ENCODE assay signal across 20 cellular contexts in genomic region chr15:37038036-37038715, GRCh38.
DNase-seq lines count a peak whose midpoint lies in the region; ATAC-seq, FAIRE-seq and TF ChIP-seq lines count a peak whose summit lies in the region.
"Had no signal": no experiment of that assay in that cellular context is flagged by ENCODE, and none has a peak within 500 bp of the region (broad histone marks: within the 10 kb centered on the region; RNA-seq: fewer than 3 reads in every experiment).

No MANE protein-coding gene starts in this region.

- H3K4me1 Mint-ChIP-seq in brain (peaks cover 81% of the 10 kb centered on the region), osteocyte (ENCODE audit: unreplicated experiment) (peaks cover 39% of the 10 kb centered on the region)
- H3K4me1 Mint-ChIP-seq: activated naive CD4-positive, alpha-beta T cell treated with anti-CD3 and anti-CD28 coated beads, Interleukin-2, amount 50 U/mL, for 24 hours; stimulated activated effector memory CD8-positive, alpha-beta T cell treated with anti-CD3 and anti-CD28 coated beads, Interleukin-12 subunit alpha, Interleukin-12 subunit beta, amount 100 ng/mL, for 72 hours had no signal

- peak; percentile 10 for DNase-seq in NCI-H510A treated with DMSO at 0.1 percent for 48 hours (lab: John Stamatoyannopoulos, UW)
- DNase-seq in NCI-H510A (lab: John Stamatoyannopoulos, UW): no peak
- DNase-seq in NCI-H345 (lab: John Stamatoyannopoulos, UW): peak; percentile 12
- DNase-seq in osteocyte (ENCODE audit: extremely low spot score, unreplicated experiment): no peak
- DNase-seq in left lobe of liver (ENCODE audit: low spot score): no peak
- no peak for DNase-seq in HTR-8/SVneo (ENCODE audit: insufficient read length, low spot score)
- DNase-seq in NK-92 treated with Interleukin-12 subunit alpha and Interleukin-12 subunit beta, amount 100 ng/mL, for 24 hours (lab: John Stamatoyannopoulos, UW): no peak
- DNase-seq: activated CD4-positive, alpha-beta T cell treated with anti-CD3 and anti-CD28 coated beads, Interleukin-2, amount 50 U/mL, for 1 hour; anterior cingulate cortex; CD4-positive, alpha-beta T cell; dermis blood vessel endothelial cell; DMS153; GDM1; mammary epithelial cell; NCI-H1436 treated with DMSO at 0.1 percent for 48 hours had no signal

- no peaks in the 10 kb centered on the region for H3K9me3 Mint-ChIP-seq in brain
- no peaks in the 10 kb centered on the region for H3K9me3 Mint-ChIP-seq in osteocyte (ENCODE audit: unreplicated experiment)
- H3K9me3 Mint-ChIP-seq: activated naive CD4-positive, alpha-beta T cell treated with anti-CD3 and anti-CD28 coated beads, Interleukin-2, amount 50 U/mL, for 24 hours; activated T-helper 1 cell treated with anti-CD3 and anti-CD28 coated beads, Interleukin-12 subunit alpha, Interleukin-12 subunit beta, Interleukin-2, Interleukin-4 antibody, amounts not matched to agents 30 ng/mL and 10 ng/mL and 1 ng/mL, durations not matched to agents 14 hours and 24 hours and 36 hours; CD4-positive, alpha-beta T cell; stimulated activated effector memory CD8-positive, alpha-beta T cell treated with anti-CD3 and anti-CD28 coated beads, Interleukin-12 subunit alpha, Interleukin-12 subunit beta, amount 100 ng/mL, for 72 hours had no signal

- H3K27ac Mint-ChIP-seq in brain (peak overlapping the region; percentile 30 to 95 (median 86)), osteocyte (ENCODE audit: unreplicated experiment) (peak overlapping the region; percentile 70)
- H3K27ac Mint-ChIP-seq: activated naive CD4-positive, alpha-beta T cell treated with anti-CD3 and anti-CD28 coated beads, Interleukin-2, amount 50 U/mL, for 24 hours; activated T-helper 1 cell treated with anti-CD3 and anti-CD28 coated beads, Interleukin-12 subunit alpha, Interleukin-12 subunit beta, Interleukin-2, Interleukin-4 antibody, amounts not matched to agents 30 ng/mL and 10 ng/mL and 1 ng/mL, durations not matched to agents 14 hours and 24 hours and 36 hours; CD4-positive, alpha-beta T cell; stimulated activated effector memory CD8-positive, alpha-beta T cell treated with anti-CD3 and anti-CD28 coated beads, Interleukin-12 subunit alpha, Interleukin-12 subunit beta, amount 100 ng/mL, for 72 hours had no signal

- no peak for FAIRE-seq in HTR-8/SVneo (lab: Jason Lieb, UNC)
- FAIRE-seq: urothelium cell line had no signal

- no peak for TF ChIP-seq CTCF in brain (conservative IDR thresholded peaks at IDR 0.05)
- no peak for TF ChIP-seq CTCF in osteocyte (IDR thresholded peaks at IDR 0.05)

- H3K27me3 Mint-ChIP-seq in brain (no peaks in the 10 kb centered on the region), osteocyte (ENCODE audit: unreplicated experiment) (no peaks in the 10 kb centered on the region)
- H3K27me3 Mint-ChIP-seq: activated naive CD4-positive, alpha-beta T cell treated with anti-CD3 and anti-CD28 coated beads, Interleukin-2, amount 50 U/mL, for 24 hours had no signal

- no peak for ATAC-seq in left lobe of liver
- ATAC-seq: stimulated activated effector memory CD8-positive, alpha-beta T cell treated with anti-CD3 and anti-CD28 coated beads, Interleukin-12 subunit alpha, Interleukin-12 subunit beta, amount 100 ng/mL, for 72 hours had no signal

- H3K4me3 Mint-ChIP-seq in brain: peak overlapping the region; percentile 1 to 75 (median 61)
- peak overlapping the region; percentile 28 for H3K4me3 Mint-ChIP-seq in osteocyte (ENCODE audit: unreplicated experiment)
- H3K4me3 Mint-ChIP-seq: activated naive CD4-positive, alpha-beta T cell treated with anti-CD3 and anti-CD28 coated beads, Interleukin-2, amount 50 U/mL, for 24 hours; activated T-helper 1 cell treated with anti-CD3 and anti-CD28 coated beads, Interleukin-12 subunit alpha, Interleukin-12 subunit beta, Interleukin-2, Interleukin-4 antibody, amounts not matched to agents 30 ng/mL and 10 ng/mL and 1 ng/mL, durations not matched to agents 14 hours and 24 hours and 36 hours; CD4-positive, alpha-beta T cell; stimulated activated effector memory CD8-positive, alpha-beta T cell treated with anti-CD3 and anti-CD28 coated beads, Interleukin-12 subunit alpha, Interleukin-12 subunit beta, amount 100 ng/mL, for 72 hours had no signal

- H3K36me3 Mint-ChIP-seq in brain (peaks cover 51% of the 10 kb centered on the region), osteocyte (ENCODE audit: unreplicated experiment) (peaks cover 37% of the 10 kb centered on the region)
- H3K36me3 Mint-ChIP-seq: activated naive CD4-positive, alpha-beta T cell treated with anti-CD3 and anti-CD28 coated beads, Interleukin-2, amount 50 U/mL, for 24 hours; stimulated activated effector memory CD8-positive, alpha-beta T cell treated with anti-CD3 and anti-CD28 coated beads, Interleukin-12 subunit alpha, Interleukin-12 subunit beta, amount 100 ng/mL, for 72 hours had no signal

Comparison
In these comparisons a context has a peak if more than half of its experiments do, and no peak if none do; other contexts are left out.
1. DNase-seq: peak in NCI-H510A treated with DMSO at 0.1 percent for 48 hours (single experiment) and NCI-H345 (single experiment); none in NCI-H510A (single experiment), osteocyte (single experiment), left lobe of liver (single experiment), HTR-8/SVneo (single experiment) and NK-92 treated with Interleukin-12 subunit alpha and Interleukin-12 subunit beta, amount 100 ng/mL, for 24 hours (single experiment).